In genomic region chr11:3879967-3880542, GRCh38 we compare ENCODE assay signal across 9 cellular contexts. TPM values are rescaled to one million over a fixed set of nuclear protein-coding genes. Genes with fewer than 3 reads are reported as not detected.
DNase-seq lines count a peak whose midpoint lies in the region; ATAC-seq and TF ChIP-seq lines count a peak whose summit lies in the region.
"Had no signal": no experiment of that assay in that cellular context is flagged by ENCODE, and none has a peak within 500 bp of the region (broad histone marks: within the 10 kb centered on the region; RNA-seq: fewer than 3 reads in every experiment).

No MANE protein-coding gene starts in this region.

- H4K20me1 ChIP-seq in HCT116 (ENCODE audit: insufficient read depth), result no peaks in the 10 kb centered on the region

- no peaks in the 10 kb centered on the region for H3K9me3 ChIP-seq in HCT116 (ENCODE audit: control insufficient read depth in 1 of 2, insufficient read depth in 1 of 2, low read depth in 1 of 2, low read length in 2 of 2)
- H3K9me3 ChIP-seq in BE2C, result no peaks in the 10 kb centered on the region
- H3K9me3 ChIP-seq: ovary had no signal

- TF ChIP-seq CTCF in GM10248 (IDR thresholded peaks at IDR 0.05; ENCODE audit: control extremely low read depth, extremely low read depth, low read depth, missing control alignments) (no peak), HCT116 (IDR thresholded peaks at IDR 0.05 in 2 of 3, conservative IDR thresholded peaks at IDR 0.05 in 1 of 3; ENCODE audit: borderline replicate concordance in 1 of 3, insufficient read depth in 1 of 3, low read depth in 2 of 3, low read length in 2 of 3) (no peak), VCaP (conservative IDR thresholded peaks at IDR 0.05) (no peak), BE2C (IDR thresholded peaks at IDR 0.05; ENCODE audit: low read depth, low read length) (no peak)

- POLR2A ChIA-PET in GM10248 (lab: Yijun Ruan, JAX) (interaction anchor here (0.8 kb wide), 1 partner anchor 24 kb away, joined by 3 read pairs; the partner anchor contains the start of gene STIM1), HCT116 (lab: Charles Lee) (no interaction called here)

- H3K4me3 ChIP-seq in HCT116 (replicated peaks in 1 of 2; ENCODE audit: low read depth in 1 of 2, low read length in 2 of 2) (no peak overlapping the region), BE2C (ENCODE audit: low read depth, low read length) (no peak overlapping the region)
- H3K4me3 ChIP-seq: ovary had no signal

- H3K27ac ChIP-seq in HCT116 (ENCODE audit: low read depth, low read length), result no peak overlapping the region
- peak overlapping the region; percentile 68 for H3K27ac ChIP-seq in VCaP

- H3K9me2 ChIP-seq in HCT116 (ENCODE audit: insufficient read depth), result no peaks in the 10 kb centered on the region

- CTCF ChIA-PET in GM10248 (lab: Yijun Ruan, JAX) (interaction anchor here (0.9 to 21.2 kb wide), 5 partner anchors 8 to 192 kb away, joined by 3 to 422 read pairs (median 7); partner anchors contain the start of gene STIM1), HCT116 (lab: Charles Lee) (interaction anchor here (1.5 kb wide), 1 partner anchor 31 kb away, joined by 5 read pairs; no protein-coding TSS in a partner anchor)

- RAD21 ChIA-PET in HCT116 (lab: Charles Lee; ENCODE audit: low non-redundant PET in 1 of 2, low total read pairs in 2 of 2, uncharacterized antibody in 2 of 2, unreplicated experiment in 2 of 2), result no interaction called here

- H3K79me2 ChIP-seq in HCT116 (ENCODE audit: insufficient read depth, low read length), result 0 out of 2 replicates have a peak, but pooled peaks cover 6% of the 10 kb centered on the region

- peak overlapping the region; percentile 45 for H3K4me2 ChIP-seq in HCT116 (ENCODE audit: low read length)

- ATAC-seq in HCT116 (no peak; the same call in 1 of the 2 replicates), HG02623 (IDR thresholded peaks at IDR 0.05; ENCODE audit: unreplicated experiment) (no peak)

- H3K4me1 ChIP-seq in HCT116 (ENCODE audit: control insufficient read depth in 1 of 2, insufficient read depth in 2 of 2, low read length in 2 of 2) (peaks cover 15 to 34% of the 10 kb centered on the region in 2 experiments), BE2C (no peaks in the 10 kb centered on the region; the same call in 1 of the 2 replicates)

- H2AFZ ChIP-seq in HCT116 (ENCODE audit: low read depth, low read length, poor library complexity, severe bottlenecking), result no peak overlapping the region

- no peak for TF ChIP-seq RAD21 in HCT116 (IDR thresholded peaks at IDR 0.05; ENCODE audit: low read depth)

- intact Hi-C loops in HCT116 (cut with micrococcal nuclease), result no loop called here

- no peak overlapping the region for H3K9ac ChIP-seq in HCT116 (ENCODE audit: low read length)

- H3K27me3 ChIP-seq in HCT116 (ENCODE audit: insufficient read depth, low read length) (no peaks in the 10 kb centered on the region), BE2C (no peaks in the 10 kb centered on the region)
- H3K27me3 ChIP-seq: ovary had no signal

- no TSS peak for BruUV-seq in HCT116 (replicated peaks; lab: Mats Ljungman, UMichigan)

- TF ChIP-seq POLR2A in HCT116 (IDR thresholded peaks at IDR 0.05; ENCODE audit: borderline replicate concordance, extremely low read depth, insufficient read depth, insufficient read length), result no peak

- DNase-seq in GM10248 (ENCODE audit: extremely low spot score) (peak; percentile 35), HCT116 (ENCODE audit: low read depth, low spot score) (no peak), mucosa of gallbladder (ENCODE audit: low spot score) (peak; percentile 42), Kasumi-1 (lab: John Stamatoyannopoulos, UW) (no peak), BE2C (no peak), RKO (ENCODE audit: low spot score) (no peak)
- DNase-seq: ovary had no signal

- H3K36me3 ChIP-seq in HCT116 (ENCODE audit: control insufficient read depth in 1 of 2, insufficient read depth in 2 of 2, low read length in 2 of 2) (no peaks in the 10 kb centered on the region), BE2C (no peaks in the 10 kb centered on the region)
- H3K36me3 ChIP-seq: ovary had no signal

TF ChIP-seq in HCT116, 20 proteins besides CTCF, POLR2A, EP300 and RAD21:
- TF ChIP-seq ZFX (IDR thresholded peaks at IDR 0.05) (no peak), ZBTB33 (IDR thresholded peaks at IDR 0.05; ENCODE audit: extremely low read depth, insufficient replicate concordance, low read length) (no peak)
- TF ChIP-seq, protein P1, sequence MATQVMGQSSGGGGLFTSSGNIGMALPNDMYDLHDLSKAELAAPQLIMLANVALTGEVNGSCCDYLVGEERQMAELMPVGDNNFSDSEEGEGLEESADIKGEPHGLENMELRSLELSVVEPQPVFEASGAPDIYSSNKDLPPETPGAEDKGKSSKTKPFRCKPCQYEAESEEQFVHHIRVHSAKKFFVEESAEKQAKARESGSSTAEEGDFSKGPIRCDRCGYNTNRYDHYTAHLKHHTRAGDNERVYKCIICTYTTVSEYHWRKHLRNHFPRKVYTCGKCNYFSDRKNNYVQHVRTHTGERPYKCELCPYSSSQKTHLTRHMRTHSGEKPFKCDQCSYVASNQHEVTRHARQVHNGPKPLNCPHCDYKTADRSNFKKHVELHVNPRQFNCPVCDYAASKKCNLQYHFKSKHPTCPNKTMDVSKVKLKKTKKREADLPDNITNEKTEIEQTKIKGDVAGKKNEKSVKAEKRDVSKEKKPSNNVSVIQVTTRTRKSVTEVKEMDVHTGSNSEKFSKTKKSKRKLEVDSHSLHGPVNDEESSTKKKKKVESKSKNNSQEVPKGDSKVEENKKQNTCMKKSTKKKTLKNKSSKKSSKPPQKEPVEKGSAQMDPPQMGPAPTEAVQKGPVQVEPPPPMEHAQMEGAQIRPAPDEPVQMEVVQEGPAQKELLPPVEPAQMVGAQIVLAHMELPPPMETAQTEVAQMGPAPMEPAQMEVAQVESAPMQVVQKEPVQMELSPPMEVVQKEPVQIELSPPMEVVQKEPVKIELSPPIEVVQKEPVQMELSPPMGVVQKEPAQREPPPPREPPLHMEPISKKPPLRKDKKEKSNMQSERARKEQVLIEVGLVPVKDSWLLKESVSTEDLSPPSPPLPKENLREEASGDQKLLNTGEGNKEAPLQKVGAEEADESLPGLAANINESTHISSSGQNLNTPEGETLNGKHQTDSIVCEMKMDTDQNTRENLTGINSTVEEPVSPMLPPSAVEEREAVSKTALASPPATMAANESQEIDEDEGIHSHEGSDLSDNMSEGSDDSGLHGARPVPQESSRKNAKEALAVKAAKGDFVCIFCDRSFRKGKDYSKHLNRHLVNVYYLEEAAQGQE (IDR thresholded peaks at IDR 0.05; ENCODE audit: low read depth), result no peak

RNA-seq across cellular contexts. Expression of gene STIM1, which starts 24.6 kb away (rescaled TPM):
- total RNA-seq in HCT116 (2021; ENCODE audit: unreplicated experiment) (22.3 TPM), mucosa of gallbladder (123 TPM)
- polyA plus RNA-seq in HCT116 (2012), result 21.8 and 42.9 TPM in 2 replicates
- 29.2 TPM for polyA plus RNA-seq in BE2C (2012; ENCODE audit: insufficient read depth, insufficient read length, low read depth)

RNA-seq across cellular contexts. Expression of gene RHOG, which starts 39.3 kb away (rescaled TPM):
- total RNA-seq in HCT116 (2021; ENCODE audit: unreplicated experiment), result 49.1 TPM
- polyA plus RNA-seq in HCT116 (2012), result 57.6 and 69.9 TPM in 2 replicates
- total RNA-seq in mucosa of gallbladder, result 57.2 TPM
- 130 TPM for polyA plus RNA-seq in BE2C (2012; ENCODE audit: insufficient read depth, insufficient read length, low read depth)

Comparison
In these comparisons a context has a peak if more than half of its experiments do, and no peak if none do; other contexts are left out.
1. DNase-seq: peak in GM10248 (single experiment) and mucosa of gallbladder (single experiment); none in HCT116 (single experiment), Kasumi-1 (0 of 2), BE2C (single experiment) and RKO (single experiment).